ENCODE assay signal across 8 cellular contexts in the genomic region with DNA sequence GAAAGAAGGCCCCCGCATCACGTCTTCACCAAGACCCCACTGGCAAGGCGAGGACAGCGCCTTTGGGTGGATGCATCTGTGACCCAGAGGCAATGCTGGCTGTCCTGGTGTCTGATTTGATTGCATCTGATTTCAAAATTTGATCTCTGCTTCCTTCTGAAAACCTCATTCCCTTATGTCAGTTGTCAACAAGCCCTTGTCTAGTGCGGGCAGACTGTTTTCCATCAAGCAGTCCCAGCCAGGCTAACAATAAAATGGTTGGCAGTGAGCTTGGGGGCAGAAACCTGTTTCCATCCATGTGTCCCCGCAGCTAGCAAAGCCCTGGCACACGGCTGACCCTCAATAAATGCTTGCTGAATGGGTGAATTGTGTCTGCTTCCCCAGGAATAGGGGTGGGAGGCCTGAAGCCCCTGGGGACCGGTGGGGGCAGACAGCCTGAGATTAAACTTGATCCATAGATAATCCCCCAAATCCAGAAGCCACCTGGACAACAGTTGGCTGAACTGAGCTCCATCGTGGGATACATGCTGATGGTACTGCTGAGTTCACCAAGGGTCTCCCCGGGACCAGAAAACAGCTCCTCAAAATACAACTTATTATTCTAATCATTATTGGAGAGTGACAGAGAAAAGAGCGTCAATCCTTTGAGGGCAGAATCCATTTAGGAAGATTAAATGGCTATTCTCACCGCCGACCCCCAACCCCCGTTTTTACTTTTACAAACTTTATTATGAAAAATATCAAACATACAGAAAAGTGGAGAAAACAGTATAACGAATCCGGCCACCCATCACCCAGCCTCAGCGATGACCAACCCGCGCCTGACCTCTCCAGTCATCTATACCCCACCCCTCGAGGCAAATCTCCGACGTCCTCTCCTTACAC. TPM values are rescaled to one million over a fixed set of nuclear protein-coding genes. Genes with fewer than 3 reads are reported as not detected.
DNase-seq lines count a peak whose midpoint lies in the region; ATAC-seq and TF ChIP-seq lines count a peak whose summit lies in the region.

No MANE protein-coding gene starts in this region.

- H3K36me3 ChIP-seq in right atrium auricular region = no peaks in the 10 kb centered on the region
- H3K36me3 ChIP-seq in skeletal muscle tissue (ENCODE audit: control insufficient read depth in 3 of 3, insufficient read depth in 3 of 3, low read length in 3 of 3) = no peaks in the 10 kb centered on the region

- peak overlapping the region; percentile 76 to 82 (median 78) for H3K9ac ChIP-seq in skeletal muscle tissue (ENCODE audit: low read depth in 1 of 3, low read length in 3 of 3)

- ATAC-seq in HG02981 (IDR thresholded peaks at IDR 0.05; ENCODE audit: unreplicated experiment) (no peak), GM19324 (IDR thresholded peaks at IDR 0.05; ENCODE audit: low FRiP score, unreplicated experiment) (no peak)

- H3K4me3 ChIP-seq in right atrium auricular region (peak overlapping the region; percentile 82 to 91), skeletal muscle tissue (ENCODE audit: low read length in 3 of 3) (peak overlapping the region; percentile 74 to 78 (median 74))

- DNase-seq in T-helper 1 cell (no peak), right atrium auricular region (ENCODE audit: low spot score) (no peak), GF-D8 (lab: John Stamatoyannopoulos, UW) (no peak)
- DNase-seq in activated CD4-positive, alpha-beta memory T cell treated with anti-CD3 and anti-CD28 coated beads for 36 hours = no peak

- POLR2A ChIA-PET in activated CD4-positive, alpha-beta memory T cell treated with anti-CD3 and anti-CD28 coated beads for 36 hours (lab: Charles Lee) = interaction anchor here (1.0 to 6.5 kb wide), 11 partner anchors 9 to 192 kb away, joined by 3 to 112 read pairs (median 5); a partner anchor contains a TSS

- H3K9me3 ChIP-seq in right atrium auricular region = no peaks in the 10 kb centered on the region
- H3K9me3 ChIP-seq in skeletal muscle tissue (ENCODE audit: control insufficient read depth in 3 of 3, low read length in 3 of 3) = no peaks in the 10 kb centered on the region

- no peaks in the 10 kb centered on the region for H3K27me3 Mint-ChIP-seq in T-helper 1 cell treated with Interleukin-12 subunit alpha and Interleukin-12 subunit beta and Interleukin-4 antibody, amounts not matched to agents 30 μg/mL and 1 μg/mL, for 36 hours (ENCODE audit: low read depth)
- no peaks in the 10 kb centered on the region for H3K27me3 Mint-ChIP-seq in activated CD4-positive, alpha-beta memory T cell treated with anti-CD3 and anti-CD28 coated beads for 36 hours

- peak overlapping the region; percentile 96 for H3K4me3 Mint-ChIP-seq in T-helper 1 cell treated with Interleukin-12 subunit alpha and Interleukin-12 subunit beta and Interleukin-4 antibody, amounts not matched to agents 30 μg/mL and 1 μg/mL, for 36 hours
- H3K4me3 Mint-ChIP-seq in activated CD4-positive, alpha-beta memory T cell treated with anti-CD3 and anti-CD28 coated beads for 36 hours = peak overlapping the region; percentile 93

- no peak for TF ChIP-seq CTCF in right atrium auricular region (IDR thresholded peaks at IDR 0.05)

- H3K9me3 Mint-ChIP-seq in T-helper 1 cell treated with Interleukin-12 subunit alpha and Interleukin-12 subunit beta and Interleukin-4 antibody, amounts not matched to agents 30 μg/mL and 1 μg/mL, for 36 hours = no peaks in the 10 kb centered on the region
- no peaks in the 10 kb centered on the region for H3K9me3 Mint-ChIP-seq in activated CD4-positive, alpha-beta memory T cell treated with anti-CD3 and anti-CD28 coated beads for 36 hours

- peaks cover 43% of the 10 kb centered on the region for H3K36me3 Mint-ChIP-seq in T-helper 1 cell treated with Interleukin-12 subunit alpha and Interleukin-12 subunit beta and Interleukin-4 antibody, amounts not matched to agents 30 μg/mL and 1 μg/mL, for 36 hours (ENCODE audit: low read depth)
- peaks cover 43% of the 10 kb centered on the region for H3K36me3 Mint-ChIP-seq in activated CD4-positive, alpha-beta memory T cell treated with anti-CD3 and anti-CD28 coated beads for 36 hours

- H3K27ac ChIP-seq in right atrium auricular region (peak overlapping the region; percentile 95 to 97), skeletal muscle tissue (ENCODE audit: low read depth, low read length) (peak overlapping the region; percentile 82)

- H3K4me1 Mint-ChIP-seq in T-helper 1 cell treated with Interleukin-12 subunit alpha and Interleukin-12 subunit beta and Interleukin-4 antibody, amounts not matched to agents 30 μg/mL and 1 μg/mL, for 36 hours (ENCODE audit: low read depth) = peaks cover 51% of the 10 kb centered on the region
- H3K4me1 Mint-ChIP-seq in activated CD4-positive, alpha-beta memory T cell treated with anti-CD3 and anti-CD28 coated beads for 36 hours (ENCODE audit: low read depth) = peaks cover 43% of the 10 kb centered on the region

- H3K27ac Mint-ChIP-seq in T-helper 1 cell treated with Interleukin-12 subunit alpha and Interleukin-12 subunit beta and Interleukin-4 antibody, amounts not matched to agents 30 μg/mL and 1 μg/mL, for 36 hours = peak overlapping the region; percentile 94
- H3K27ac Mint-ChIP-seq in activated CD4-positive, alpha-beta memory T cell treated with anti-CD3 and anti-CD28 coated beads for 36 hours = peak overlapping the region; percentile 92

- CTCF ChIA-PET in activated CD4-positive, alpha-beta memory T cell treated with anti-CD3 and anti-CD28 coated beads for 36 hours (lab: Charles Lee) = interaction anchor here (0.8 to 12.4 kb wide), 5 partner anchors 16 to 187 kb away, joined by 3 to 221 read pairs (median 3); no protein-coding TSS in a partner anchor

- H3K27me3 ChIP-seq in right atrium auricular region (no peaks in the 10 kb centered on the region), skeletal muscle tissue (ENCODE audit: control insufficient read depth in 3 of 3, insufficient read depth in 3 of 3, low read length in 3 of 3) (peaks cover 0 to 11% (median 9%) of the 10 kb centered on the region in 3 donors)

- H3K4me1 ChIP-seq in right atrium auricular region (peaks cover 0 to 51% of the 10 kb centered on the region in 2 donors), skeletal muscle tissue (ENCODE audit: control insufficient read depth in 3 of 3, insufficient read depth in 3 of 3, low read length in 3 of 3) (peaks cover 22 to 26% (median 24%) of the 10 kb centered on the region in 3 donors)

- intact Hi-C loops in activated CD4-positive, alpha-beta memory T cell treated with anti-CD3 and anti-CD28 coated beads for 36 hours (cut with micrococcal nuclease) = loop anchor here (1.0 to 5.0 kb wide), 8 partner anchors 40 to 484 kb away; a partner anchor contains a TSS

RNA-seq across cellular contexts. Expression of a gene that starts 0.9 kb away (rescaled TPM):
- total RNA-seq in activated CD4-positive, alpha-beta memory T cell treated with anti-CD3 and anti-CD28 coated beads for 36 hours = 100 to 1,000 TPM; 171 to 176 TPM
- total RNA-seq in right atrium auricular region = 10 to 100 TPM; 17.8 to 28.4 TPM
- 5.2 TPM for total RNA-seq in skeletal muscle tissue

Comparison
In these comparisons a context has a peak if more than half of its experiments do, and no peak if none do; other contexts are left out.
1. RNA of a gene that starts 0.9 kb away (total RNA-seq): 171 to 176 TPM in activated CD4-positive, alpha-beta memory T cell treated with anti-CD3 and anti-CD28 coated beads for 36 hours; 17.8 to 28.4 TPM in right atrium auricular region and 5.2 TPM in skeletal muscle tissue (single experiment); every median in the first group is over 4 times any median in the second.